Comparison of ENCODE assay signal across 1 cellular context in the genomic region with DNA sequence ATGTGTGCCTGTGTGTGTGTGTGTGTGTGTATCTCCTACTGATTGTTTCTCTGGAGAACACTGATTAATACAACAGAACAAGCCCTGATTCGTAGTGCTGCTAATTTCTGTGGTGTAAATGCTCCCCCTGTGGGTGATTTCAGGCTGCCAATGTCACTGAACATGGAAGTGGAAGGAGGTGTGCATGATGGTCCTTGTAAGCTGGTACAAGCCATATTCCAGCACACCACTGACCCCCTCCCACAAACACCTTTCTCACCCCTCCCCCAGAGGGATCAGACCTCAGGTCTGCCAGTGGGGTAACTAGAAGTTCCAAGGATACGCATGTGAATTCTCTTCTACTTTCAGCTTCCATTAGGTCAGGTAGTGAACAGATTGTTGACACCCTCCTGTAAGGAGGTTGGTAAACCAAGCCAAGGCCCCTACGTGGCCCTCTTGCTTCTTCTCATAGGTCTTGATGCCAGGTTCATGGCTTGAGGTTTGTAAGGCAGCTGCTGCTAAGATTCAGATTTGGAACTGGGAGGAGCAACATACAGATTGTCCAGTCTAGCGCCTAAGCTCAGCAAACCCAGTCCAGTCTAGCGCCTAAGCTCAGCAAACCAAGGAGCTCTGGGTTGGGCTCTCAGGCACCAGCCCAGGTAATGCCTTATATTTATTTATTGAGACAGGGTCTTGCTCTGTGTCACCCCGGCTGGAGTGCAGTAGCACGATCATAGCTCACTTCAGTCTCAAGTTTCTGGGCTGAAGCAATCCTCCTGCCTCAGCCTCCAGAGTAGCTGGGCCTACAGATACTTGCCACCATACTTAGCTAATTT.
TF ChIP-seq lines count a peak whose summit lies in the region.

No MANE protein-coding gene starts in this region.

TF ChIP-seq in GM12878, 131 proteins besides CTCF, POLR2A, EP300 and RAD21:
- no peak for TF ChIP-seq TCF3 (IDR thresholded peaks at IDR 0.05; ENCODE audit: borderline replicate concordance, insufficient read depth, low read depth, low read length)
- TF ChIP-seq, protein P1, sequence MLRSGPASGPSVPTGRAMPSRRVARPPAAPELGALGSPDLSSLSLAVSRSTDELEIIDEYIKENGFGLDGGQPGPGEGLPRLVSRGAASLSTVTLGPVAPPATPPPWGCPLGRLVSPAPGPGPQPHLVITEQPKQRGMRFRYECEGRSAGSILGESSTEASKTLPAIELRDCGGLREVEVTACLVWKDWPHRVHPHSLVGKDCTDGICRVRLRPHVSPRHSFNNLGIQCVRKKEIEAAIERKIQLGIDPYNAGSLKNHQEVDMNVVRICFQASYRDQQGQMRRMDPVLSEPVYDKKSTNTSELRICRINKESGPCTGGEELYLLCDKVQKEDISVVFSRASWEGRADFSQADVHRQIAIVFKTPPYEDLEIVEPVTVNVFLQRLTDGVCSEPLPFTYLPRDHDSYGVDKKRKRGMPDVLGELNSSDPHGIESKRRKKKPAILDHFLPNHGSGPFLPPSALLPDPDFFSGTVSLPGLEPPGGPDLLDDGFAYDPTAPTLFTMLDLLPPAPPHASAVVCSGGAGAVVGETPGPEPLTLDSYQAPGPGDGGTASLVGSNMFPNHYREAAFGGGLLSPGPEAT (IDR thresholded peaks at IDR 0.05; ENCODE audit: low read depth) = no peak
- TF ChIP-seq JUNB (IDR thresholded peaks at IDR 0.05) = no peak
- TF ChIP-seq SMAD1 (IDR thresholded peaks at IDR 0.05; ENCODE audit: low read depth, partially characterized antibody) = no peak
- TF ChIP-seq IRF4 (IDR thresholded peaks at IDR 0.05; ENCODE audit: low read depth, low read length) = no peak
- TF ChIP-seq KAT2A (conservative IDR thresholded peaks at IDR 0.05; ENCODE audit: control insufficient read depth, low read depth, low read length) = no peak
- no peak for TF ChIP-seq MXI1 (IDR thresholded peaks at IDR 0.05; ENCODE audit: low read depth, low read length)
- no peak for TF ChIP-seq ZNF207 (IDR thresholded peaks at IDR 0.05; ENCODE audit: borderline replicate concordance)
- no peak for TF ChIP-seq POU2F2 (IDR thresholded peaks at IDR 0.05; ENCODE audit: borderline replicate concordance, low read depth, low read length)
- TF ChIP-seq ESRRA (IDR thresholded peaks at IDR 0.05; ENCODE audit: low read length) = no peak
- no peak for TF ChIP-seq CHD2 (IDR thresholded peaks at IDR 0.05; ENCODE audit: borderline replicate concordance, low read depth, low read length)
- TF ChIP-seq RELA (IDR thresholded peaks at IDR 0.05; ENCODE audit: borderline replicate concordance, partially characterized antibody) = no peak
TF ChIP-seq in GM12878: peak in this region for 0.
